In genomic region chr6:56690519-56691200, GRCh38 we compare ENCODE assay signal across 1 cellular context.
TF ChIP-seq lines count a peak whose summit lies in the region.

No MANE protein-coding gene starts in this region.

TF ChIP-seq in HepG2, 621 proteins besides CTCF, POLR2A, EP300 and RAD21 (continued from another document):
- TF ChIP-seq, protein P1, sequence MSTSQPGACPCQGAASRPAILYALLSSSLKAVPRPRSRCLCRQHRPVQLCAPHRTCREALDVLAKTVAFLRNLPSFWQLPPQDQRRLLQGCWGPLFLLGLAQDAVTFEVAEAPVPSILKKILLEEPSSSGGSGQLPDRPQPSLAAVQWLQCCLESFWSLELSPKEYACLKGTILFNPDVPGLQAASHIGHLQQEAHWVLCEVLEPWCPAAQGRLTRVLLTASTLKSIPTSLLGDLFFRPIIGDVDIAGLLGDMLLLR (CRISPR knock-in tag; IDR thresholded peaks at IDR 0.05), result no peak
- TF ChIP-seq TCF12 (IDR thresholded peaks at IDR 0.05) (no peak), TCF12 (CRISPR knock-in tag; IDR thresholded peaks at IDR 0.05) (no peak), BORCS8-MEF2B (CRISPR knock-in tag; IDR thresholded peaks at IDR 0.05) (no peak), ZNF552 (CRISPR knock-in tag; IDR thresholded peaks at IDR 0.05; ENCODE audit: borderline replicate concordance) (no peak), KDM2A (CRISPR knock-in tag; IDR thresholded peaks at IDR 0.05; ENCODE audit: borderline replicate concordance, low read depth) (no peak), ZSCAN25 (CRISPR knock-in tag; IDR thresholded peaks at IDR 0.05) (no peak), HNRNPL (IDR thresholded peaks at IDR 0.05; ENCODE audit: low read depth, low read length) (no peak), ZBTB42 (CRISPR knock-in tag; IDR thresholded peaks at IDR 0.05) (no peak), STAG1 (CRISPR knock-in tag; IDR thresholded peaks at IDR 0.05) (no peak)
- TF ChIP-seq, protein P2, sequence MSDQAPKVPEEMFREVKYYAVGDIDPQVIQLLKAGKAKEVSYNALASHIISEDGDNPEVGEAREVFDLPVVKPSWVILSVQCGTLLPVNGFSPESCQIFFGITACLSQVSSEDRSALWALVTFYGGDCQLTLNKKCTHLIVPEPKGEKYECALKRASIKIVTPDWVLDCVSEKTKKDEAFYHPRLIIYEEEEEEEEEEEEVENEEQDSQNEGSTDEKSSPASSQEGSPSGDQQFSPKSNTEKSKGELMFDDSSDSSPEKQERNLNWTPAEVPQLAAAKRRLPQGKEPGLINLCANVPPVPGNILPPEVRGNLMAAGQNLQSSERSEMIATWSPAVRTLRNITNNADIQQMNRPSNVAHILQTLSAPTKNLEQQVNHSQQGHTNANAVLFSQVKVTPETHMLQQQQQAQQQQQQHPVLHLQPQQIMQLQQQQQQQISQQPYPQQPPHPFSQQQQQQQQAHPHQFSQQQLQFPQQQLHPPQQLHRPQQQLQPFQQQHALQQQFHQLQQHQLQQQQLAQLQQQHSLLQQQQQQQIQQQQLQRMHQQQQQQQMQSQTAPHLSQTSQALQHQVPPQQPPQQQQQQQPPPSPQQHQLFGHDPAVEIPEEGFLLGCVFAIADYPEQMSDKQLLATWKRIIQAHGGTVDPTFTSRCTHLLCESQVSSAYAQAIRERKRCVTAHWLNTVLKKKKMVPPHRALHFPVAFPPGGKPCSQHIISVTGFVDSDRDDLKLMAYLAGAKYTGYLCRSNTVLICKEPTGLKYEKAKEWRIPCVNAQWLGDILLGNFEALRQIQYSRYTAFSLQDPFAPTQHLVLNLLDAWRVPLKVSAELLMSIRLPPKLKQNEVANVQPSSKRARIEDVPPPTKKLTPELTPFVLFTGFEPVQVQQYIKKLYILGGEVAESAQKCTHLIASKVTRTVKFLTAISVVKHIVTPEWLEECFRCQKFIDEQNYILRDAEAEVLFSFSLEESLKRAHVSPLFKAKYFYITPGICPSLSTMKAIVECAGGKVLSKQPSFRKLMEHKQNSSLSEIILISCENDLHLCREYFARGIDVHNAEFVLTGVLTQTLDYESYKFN (CRISPR knock-in tag; conservative IDR thresholded peaks at IDR 0.05), result peak; percentile 34; the same call in 1 of the 2 replicates
- TF ChIP-seq, protein P3, sequence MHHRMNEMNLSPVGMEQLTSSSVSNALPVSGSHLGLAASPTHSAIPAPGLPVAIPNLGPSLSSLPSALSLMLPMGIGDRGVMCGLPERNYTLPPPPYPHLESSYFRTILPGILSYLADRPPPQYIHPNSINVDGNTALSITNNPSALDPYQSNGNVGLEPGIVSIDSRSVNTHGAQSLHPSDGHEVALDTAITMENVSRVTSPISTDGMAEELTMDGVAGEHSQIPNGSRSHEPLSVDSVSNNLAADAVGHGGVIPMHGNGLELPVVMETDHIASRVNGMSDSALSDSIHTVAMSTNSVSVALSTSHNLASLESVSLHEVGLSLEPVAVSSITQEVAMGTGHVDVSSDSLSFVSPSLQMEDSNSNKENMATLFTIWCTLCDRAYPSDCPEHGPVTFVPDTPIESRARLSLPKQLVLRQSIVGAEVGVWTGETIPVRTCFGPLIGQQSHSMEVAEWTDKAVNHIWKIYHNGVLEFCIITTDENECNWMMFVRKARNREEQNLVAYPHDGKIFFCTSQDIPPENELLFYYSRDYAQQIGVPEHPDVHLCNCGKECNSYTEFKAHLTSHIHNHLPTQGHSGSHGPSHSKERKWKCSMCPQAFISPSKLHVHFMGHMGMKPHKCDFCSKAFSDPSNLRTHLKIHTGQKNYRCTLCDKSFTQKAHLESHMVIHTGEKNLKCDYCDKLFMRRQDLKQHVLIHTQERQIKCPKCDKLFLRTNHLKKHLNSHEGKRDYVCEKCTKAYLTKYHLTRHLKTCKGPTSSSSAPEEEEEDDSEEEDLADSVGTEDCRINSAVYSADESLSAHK (CRISPR knock-in tag; IDR thresholded peaks at IDR 0.05; ENCODE audit: borderline replicate concordance), result no peak
